ENCODE assay signal across 21 cellular contexts in genomic region chr12:32505546-32505945, GRCh38.
DNase-seq lines count a peak whose midpoint lies in the region; ATAC-seq and TF ChIP-seq lines count a peak whose summit lies in the region.
"Had no signal": no experiment of that assay in that cellular context is flagged by ENCODE, and none has a peak within 500 bp of the region (broad histone marks: within the 10 kb centered on the region; RNA-seq: fewer than 3 reads in every experiment).

No MANE protein-coding gene starts in this region.

- CTCF ChIA-PET in A673 (lab: Charles Lee), result no interaction called here

- TF ChIP-seq CTCF in A673 (conservative IDR thresholded peaks at IDR 0.05; ENCODE audit: low read depth, low read length) (no peak), dorsolateral prefrontal cortex (IDR thresholded peaks at IDR 0.05 in 54 of 56, conservative IDR thresholded peaks at IDR 0.05 in 2 of 56; ENCODE audit: low read depth in 1 of 56, partially characterized antibody in 56 of 56) (no peak), nephron progenitor cell (IDR thresholded peaks at IDR 0.05) (no peak)

- H3K36me3 Mint-ChIP-seq in nephron progenitor cell (ENCODE audit: low read depth), result no peaks in the 10 kb centered on the region
- no peaks in the 10 kb centered on the region for H3K36me3 Mint-ChIP-seq in naive thymus-derived CD8-positive, alpha-beta T cell
- H3K36me3 Mint-ChIP-seq: activated naive CD4-positive, alpha-beta T cell treated with anti-CD3 and anti-CD28 coated beads, Interleukin-2, amount 10 ng/mL, durations not matched to agents 7 days and 5 days had no signal

- no peaks in the 10 kb centered on the region for H3K27me3 ChIP-seq in A673 (replicated peaks; ENCODE audit: insufficient read depth, low read depth, low read length, poor library complexity)
- no peaks in the 10 kb centered on the region for H3K27me3 ChIP-seq in dorsolateral prefrontal cortex

- intact Hi-C loops in A673 (cut with micrococcal nuclease; ENCODE audit: unreplicated experiment), result no loop called here
- intact Hi-C loops in dorsolateral prefrontal cortex (cut with DNase I), result no loop called here
- intact Hi-C loops in sciatic nerve (cut with DNase I), result no loop called here

- ATAC-seq in sciatic nerve, result no peak
- no peak for ATAC-seq in naive thymus-derived CD8-positive, alpha-beta T cell

- no TSS peak for BruUV-seq in A673 (replicated peaks; lab: Mats Ljungman, UMichigan)

- POLR2A ChIA-PET in A673 (lab: Charles Lee; ENCODE audit: low non-redundant PET), result no interaction called here
- POLR2A ChIA-PET in naive thymus-derived CD8-positive, alpha-beta T cell (lab: Charles Lee), result no interaction called here

- H3K4me1 Mint-ChIP-seq in nephron progenitor cell, result peaks cover 41% of the 10 kb centered on the region
- H3K4me1 Mint-ChIP-seq in naive thymus-derived CD8-positive, alpha-beta T cell, result no peaks in the 10 kb centered on the region
- H3K4me1 Mint-ChIP-seq: activated CD4-positive, alpha-beta T cell treated with anti-CD3 and anti-CD28 coated beads, Interleukin-2, amount 10 ng/mL, durations not matched to agents 7 days and 5 days; activated naive CD4-positive, alpha-beta T cell treated with anti-CD3 and anti-CD28 coated beads, Interleukin-2, amount 10 ng/mL, durations not matched to agents 7 days and 5 days had no signal

- peaks cover 3% of the 10 kb centered on the region for H3K27me3 Mint-ChIP-seq in nephron progenitor cell (ENCODE audit: low read depth, poor library complexity)
- H3K27me3 Mint-ChIP-seq in naive thymus-derived CD8-positive, alpha-beta T cell, result peaks cover 0 to 3% (median 1%) of the 10 kb centered on the region in 5 donors
- H3K27me3 Mint-ChIP-seq: activated CD4-positive, alpha-beta T cell treated with anti-CD3 and anti-CD28 coated beads, Interleukin-2, amount 10 ng/mL, durations not matched to agents 7 days and 5 days had no signal

- no peaks in the 10 kb centered on the region for H3K9me3 ChIP-seq in A673 (ENCODE audit: low read depth, low read length, poor library complexity, severe bottlenecking)

- H3K9me3 Mint-ChIP-seq in nephron progenitor cell, result no peaks in the 10 kb centered on the region
- no peaks in the 10 kb centered on the region for H3K9me3 Mint-ChIP-seq in naive thymus-derived CD8-positive, alpha-beta T cell
- H3K9me3 Mint-ChIP-seq: activated CD4-positive, alpha-beta T cell treated with anti-CD3 and anti-CD28 coated beads, Interleukin-2, amount 10 ng/mL, durations not matched to agents 7 days and 5 days; activated naive CD4-positive, alpha-beta T cell treated with anti-CD3 and anti-CD28 coated beads, Interleukin-2, amount 10 ng/mL, durations not matched to agents 7 days and 5 days had no signal

- peak overlapping the region; percentile 27 for H3K27ac Mint-ChIP-seq in nephron progenitor cell
- H3K27ac Mint-ChIP-seq in naive thymus-derived CD8-positive, alpha-beta T cell, result no peak overlapping the region
- H3K27ac Mint-ChIP-seq: activated CD4-positive, alpha-beta T cell treated with anti-CD3 and anti-CD28 coated beads, Interleukin-2, amount 10 ng/mL, durations not matched to agents 7 days and 5 days; activated naive CD4-positive, alpha-beta T cell treated with anti-CD3 and anti-CD28 coated beads, Interleukin-2, amount 10 ng/mL, durations not matched to agents 7 days and 5 days had no signal

- H3K4me3 ChIP-seq in A673 (ENCODE audit: low read depth, low read length, poor library complexity, severe bottlenecking) (peak overlapping the region; percentile 47), dorsolateral prefrontal cortex (peak overlapping the region in 51 of 59 donors; percentile 1 to 76 (median 60))

- peaks cover 43% of the 10 kb centered on the region for H3K4me1 ChIP-seq in A673 (ENCODE audit: insufficient read depth, low read length, poor library complexity, severe bottlenecking)

- H3K27ac ChIP-seq in A673 (ENCODE audit: low read depth, low read length, poor library complexity, severe bottlenecking), result peak overlapping the region; percentile 66
- H3K27ac ChIP-seq in dorsolateral prefrontal cortex, result peak overlapping the region in 11 of 59 donors; percentile 8 to 78 (median 25)
- H3K27ac ChIP-seq: C4-2B, RWPE1, SK-N-MC, WERI-Rb-1 had no signal

- H3K36me3 ChIP-seq in A673 (ENCODE audit: insufficient read depth, low read length, poor library complexity, severe bottlenecking), result no peaks in the 10 kb centered on the region
- H3K36me3 ChIP-seq: WERI-Rb-1 had no signal

- DNase-seq in A673 (ENCODE audit: low spot score) (peak; percentile 35), GF-D8 (lab: John Stamatoyannopoulos, UW) (peak; percentile 63), dorsolateral prefrontal cortex (no peak), nephron progenitor cell (no peak), sciatic nerve (ENCODE audit: low spot score) (no peak), NCI-H1092 (lab: John Stamatoyannopoulos, UW) (no peak), superior temporal gyrus (ENCODE audit: extremely low spot score) (no peak)
- no peak for DNase-seq in naive thymus-derived CD8-positive, alpha-beta T cell
- DNase-seq: activated CD4-positive, alpha-beta T cell treated with anti-CD3 and anti-CD28 coated beads, Interleukin-2, amount 10 ng/mL, durations not matched to agents 7 days and 5 days; activated naive CD4-positive, alpha-beta T cell treated with anti-CD3 and anti-CD28 coated beads, Interleukin-2, amount 10 ng/mL, durations not matched to agents 7 days and 5 days; amygdala; NCI-H2029 treated with DMSO at 0.1 percent for 48 hours; NCI-H345; NCI-H748 treated with DMSO at 0.1 percent for 48 hours; occipital lobe; stimulated activated CD4-positive, alpha-beta T cell treated with anti-CD3 and anti-CD28 coated beads, Interleukin-4, amount 100 ng/mL, for 24 hours; stimulated activated naive CD4-positive, alpha-beta T cell; WERI-Rb-1 had no signal

- no peak overlapping the region for H3K4me3 Mint-ChIP-seq in nephron progenitor cell
- no peak overlapping the region for H3K4me3 Mint-ChIP-seq in naive thymus-derived CD8-positive, alpha-beta T cell
- H3K4me3 Mint-ChIP-seq: activated CD4-positive, alpha-beta T cell treated with anti-CD3 and anti-CD28 coated beads, Interleukin-2, amount 10 ng/mL, durations not matched to agents 7 days and 5 days; activated naive CD4-positive, alpha-beta T cell treated with anti-CD3 and anti-CD28 coated beads, Interleukin-2, amount 10 ng/mL, durations not matched to agents 7 days and 5 days had no signal

Comparison
In these comparisons a context has a peak if more than half of its experiments do, and no peak if none do; other contexts are left out.
1. DNase-seq: peak in A673 (single experiment) and GF-D8 (single experiment); none in dorsolateral prefrontal cortex (0 of 10), nephron progenitor cell (single experiment), sciatic nerve (single experiment), NCI-H1092 (single experiment), naive thymus-derived CD8-positive, alpha-beta T cell (0 of 10) and superior temporal gyrus (single experiment).